Comparison of ENCODE assay signal across 8 cellular contexts in the genomic region with DNA sequence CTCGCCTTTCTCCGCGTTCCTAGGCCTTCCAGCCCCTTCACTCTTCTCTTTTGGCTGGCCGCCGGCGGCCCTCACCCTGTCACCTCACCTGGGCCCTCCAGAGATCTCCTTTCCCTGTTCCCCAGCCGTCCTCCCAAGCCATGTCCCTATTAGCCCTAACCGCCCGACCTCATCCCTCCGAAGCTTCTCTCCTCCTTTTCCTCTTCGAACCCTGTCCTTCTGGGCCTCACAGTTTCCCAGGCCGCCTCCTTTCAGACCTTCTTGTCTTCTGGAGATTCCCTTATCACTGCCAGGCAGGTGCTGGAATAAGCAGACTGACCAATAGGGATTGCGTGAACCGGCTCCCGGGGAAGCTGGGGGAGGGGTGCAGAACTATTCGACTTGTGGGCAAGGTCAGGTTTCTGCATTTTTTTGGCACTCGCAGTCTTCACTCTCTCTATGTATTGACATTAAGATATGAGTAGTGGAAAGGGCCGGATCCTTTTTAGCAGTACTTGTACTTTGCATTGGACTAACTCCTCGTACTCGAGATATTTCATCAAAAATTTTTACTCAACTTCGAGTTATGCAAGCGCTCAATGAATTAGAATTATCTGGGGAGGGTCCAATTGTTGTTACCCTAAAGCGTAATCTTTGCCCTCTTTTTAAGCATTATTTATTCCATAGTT. TPM values are rescaled to one million over a fixed set of nuclear protein-coding genes. Genes with fewer than 3 reads are reported as not detected.
DNase-seq lines count a peak whose midpoint lies in the region; ATAC-seq and TF ChIP-seq lines count a peak whose summit lies in the region.

No MANE protein-coding gene starts in this region.

- H3K4me3 ChIP-seq in neutrophil (ENCODE audit: low read depth in 1 of 2, low read length in 1 of 2), result peak overlapping the region; percentile 80 to 99

- peak overlapping the region; percentile 99 to 100 for H3K4me3 Mint-ChIP-seq in CD14-positive monocyte
- H3K4me3 Mint-ChIP-seq in activated naive CD4-positive, alpha-beta T cell treated with anti-CD3 and anti-CD28 coated beads, Interleukin-2, amount 50 U/mL, for 24 hours, result peak overlapping the region; percentile 99

- H3K9me3 Mint-ChIP-seq in CD14-positive monocyte, result peaks cover 0 to 5% (median 0%) of the 10 kb centered on the region in 7 donors
- no peaks in the 10 kb centered on the region for H3K9me3 Mint-ChIP-seq in activated naive CD4-positive, alpha-beta T cell treated with anti-CD3 and anti-CD28 coated beads, Interleukin-2, amount 50 U/mL, for 24 hours

- peaks cover 56 to 58% of the 10 kb centered on the region in 2 experiments for H3K4me1 ChIP-seq in neutrophil (ENCODE audit: control insufficient read depth in 1 of 2, insufficient read depth in 1 of 2, low read depth in 1 of 2, low read length in 1 of 2)

- no peak for ATAC-seq in HG03175 (IDR thresholded peaks at IDR 0.05; ENCODE audit: unreplicated experiment)

- peak overlapping the region; percentile 93 to 97 (median 95) for H3K27ac Mint-ChIP-seq in CD14-positive monocyte
- H3K27ac Mint-ChIP-seq in activated naive CD4-positive, alpha-beta T cell treated with anti-CD3 and anti-CD28 coated beads, Interleukin-2, amount 50 U/mL, for 24 hours, result peak overlapping the region; percentile 92

- H3K27me3 Mint-ChIP-seq in CD14-positive monocyte (ENCODE audit: low read depth in 3 of 3), result peaks cover 0 to 2% (median 1%) of the 10 kb centered on the region in 3 donors
- H3K27me3 Mint-ChIP-seq in activated naive CD4-positive, alpha-beta T cell treated with anti-CD3 and anti-CD28 coated beads, Interleukin-2, amount 50 U/mL, for 24 hours, result no peaks in the 10 kb centered on the region

- no peaks in the 10 kb centered on the region for H3K9me3 ChIP-seq in neutrophil

- H3K36me3 Mint-ChIP-seq in CD14-positive monocyte, result peaks cover 1 to 11% of the 10 kb centered on the region in 2 donors
- no peaks in the 10 kb centered on the region for H3K36me3 Mint-ChIP-seq in activated naive CD4-positive, alpha-beta T cell treated with anti-CD3 and anti-CD28 coated beads, Interleukin-2, amount 50 U/mL, for 24 hours

- DNase-seq in CD14-positive monocyte (ENCODE audit: low spot score), result no peak
- DNase-seq in H4 (ENCODE audit: low spot score), result peak; percentile 30
- DNase-seq in NCI-H748 treated with DMSO at 0.1 percent for 48 hours (lab: John Stamatoyannopoulos, UW), result peak; percentile 38
- peak in 37 of 42 donors; percentile 16 to 72 (median 42) for DNase-seq in head of caudate nucleus
- no peak for DNase-seq in DMS153 (lab: John Stamatoyannopoulos, UW)

- TF ChIP-seq CTCF in CD14-positive monocyte (IDR thresholded peaks at IDR 0.05) (no peak), neutrophil (IDR thresholded peaks at IDR 0.05) (no peak)

- intact Hi-C loops in CD14-positive monocyte (cut with micrococcal nuclease) (loop anchor here in 1 of 2 donors (5.0 to 10.0 kb wide), 2 partner anchors 136 to 172 kb away; partner anchors contain the start of gene LRRC37B), head of caudate nucleus (cut with DNase I) (loop anchor here (5.0 kb wide), 1 partner anchor 136 kb away; the partner anchor contains the start of gene LRRC37B)

- no peaks in the 10 kb centered on the region for H3K27me3 ChIP-seq in neutrophil

- H3K4me1 Mint-ChIP-seq in CD14-positive monocyte, result peaks cover 55% of the 10 kb centered on the region
- peaks cover 39% of the 10 kb centered on the region for H3K4me1 Mint-ChIP-seq in activated naive CD4-positive, alpha-beta T cell treated with anti-CD3 and anti-CD28 coated beads, Interleukin-2, amount 50 U/mL, for 24 hours

- peak overlapping the region; percentile 96 for H3K27ac ChIP-seq in neutrophil

- H3K36me3 ChIP-seq in neutrophil, result no peaks in the 10 kb centered on the region

RNA-seq across cellular contexts. Expression of gene RHOT1, which starts 0.7 kb away (rescaled TPM):
- 10 to 100 TPM; 45.9 to 51.9 TPM for polyA plus RNA-seq in CD14-positive monocyte
- total RNA-seq in H4 (2014; rRNA removed; shearing (Covaris generic)), result 29.9 and 36.2 TPM in 2 replicates

Comparison
In these comparisons a context has a peak if more than half of its experiments do, and no peak if none do; other contexts are left out.
1. DNase-seq: peak in H4 (single experiment), NCI-H748 treated with DMSO at 0.1 percent for 48 hours (single experiment) and head of caudate nucleus (37 of 42); none in CD14-positive monocyte (single experiment) and DMS153 (single experiment).